Comparison of ENCODE assay signal across 26 cellular contexts in the genomic region with DNA sequence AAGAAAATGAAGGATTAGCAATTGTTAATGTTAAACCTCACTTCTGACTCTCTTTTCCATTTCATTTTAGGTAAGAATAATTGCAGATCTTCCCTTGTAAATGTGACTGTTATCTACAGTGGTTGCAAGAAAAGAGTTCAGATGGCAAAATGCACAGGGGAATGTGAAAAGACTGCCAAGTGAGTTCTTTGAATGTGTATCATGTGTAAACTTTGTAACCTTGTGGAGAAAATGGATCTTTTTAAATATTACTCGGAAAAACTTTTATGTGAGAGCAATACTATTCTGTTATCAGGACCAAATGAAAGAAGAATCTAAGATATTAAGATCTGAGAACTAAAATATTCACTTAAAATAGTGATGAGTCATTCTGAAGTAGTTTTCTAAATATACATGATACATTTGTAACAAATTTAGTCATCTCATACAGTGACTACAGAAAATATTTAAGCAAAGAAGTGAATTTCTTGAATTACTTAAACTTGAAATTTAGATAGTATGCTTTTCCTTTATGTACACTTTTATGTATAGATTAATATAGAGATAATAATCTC.
DNase-seq lines count a peak whose midpoint lies in the region; ATAC-seq lines count a peak whose summit lies in the region.
"Had no signal": no experiment of that assay in that cellular context is flagged by ENCODE, and none has a peak within 500 bp of the region (broad histone marks: within the 10 kb centered on the region; RNA-seq: fewer than 3 reads in every experiment).

No MANE protein-coding gene starts in this region.

- ATAC-seq in GM18519 (IDR thresholded peaks at IDR 0.05; ENCODE audit: low FRiP score, unreplicated experiment): peak; percentile 47
- ATAC-seq: gastrocnemius medialis, natural killer cell had no signal

- DNase-seq in NCI-H226 (peak; percentile 54), dedifferentiated amniotic fluid mesenchymal stem cell (ENCODE audit: extremely low spot score) (peak; percentile 24), middle frontal gyrus (ENCODE audit: extremely low spot score, low spot score) (peak; percentile 25), SHP77 treated with DMSO at 0.1 percent for 48 hours (lab: John Stamatoyannopoulos, UW) (no peak), Ammon's horn (ENCODE audit: low spot score) (no peak), G401 (ENCODE audit: low spot score) (no peak)
- no peak for DNase-seq in stimulated activated CD4-positive, alpha-beta T cell treated with anti-CD3 and anti-CD28 coated beads, Interleukin-4, amount 100 ng/mL, for 4 hours
- DNase-seq: activated B cell treated with CpG ODN at 0.5 μM for 24 hours; activated naive CD4-positive, alpha-beta T cell treated with anti-CD3 and anti-CD28 coated beads, Interleukin-2, amount 50 U/mL, for 16 hours; anterior cingulate cortex; caudate nucleus; CD4-positive, alpha-beta T cell; gastrocnemius medialis; H9; midbrain; natural killer cell; NCI-H2029 treated with DMSO at 0.1 percent for 48 hours; NCI-H345; ovary; retina; SHP77; spleen; stimulated activated CD4-positive, alpha-beta T cell treated with anti-CD3 and anti-CD28 coated beads, Interleukin-4, amount 100 ng/mL, for 1 hour; stimulated activated naive CD4-positive, alpha-beta T cell; tibial artery had no signal

- in situ Hi-C loops in G401 (cut with HindIII; ENCODE audit: low sequenced_read_pairs): no loop called here

Comparison
In these comparisons a context has a peak if more than half of its experiments do, and no peak if none do; other contexts are left out.
1. DNase-seq: peak in NCI-H226 (single experiment), dedifferentiated amniotic fluid mesenchymal stem cell (single experiment) and middle frontal gyrus (single experiment); none in SHP77 treated with DMSO at 0.1 percent for 48 hours (single experiment), stimulated activated CD4-positive, alpha-beta T cell treated with anti-CD3 and anti-CD28 coated beads, Interleukin-4, amount 100 ng/mL, for 4 hours (0 of 2), Ammon's horn (single experiment) and G401 (single experiment).